ENCODE assay signal across 21 cellular contexts in genomic region chr7:107109955-107110354, GRCh38. TPM values are rescaled to one million over a fixed set of nuclear protein-coding genes. Genes with fewer than 3 reads are reported as not detected.
DNase-seq lines count a peak whose midpoint lies in the region; ATAC-seq, FAIRE-seq and TF ChIP-seq lines count a peak whose summit lies in the region.
"Had no signal": no experiment of that assay in that cellular context is flagged by ENCODE, and none has a peak within 500 bp of the region (broad histone marks: within the 10 kb centered on the region; RNA-seq: fewer than 3 reads in every experiment).

No MANE protein-coding gene starts in this region.

- no peak overlapping the region for H3K27ac Mint-ChIP-seq in effector memory CD8-positive, alpha-beta T cell
- H3K27ac Mint-ChIP-seq: B cell; CD4-positive, alpha-beta T cell; CD8-positive, alpha-beta T cell had no signal

- no peak overlapping the region for H3K4me3 Mint-ChIP-seq in effector memory CD8-positive, alpha-beta T cell
- H3K4me3 Mint-ChIP-seq: B cell; CD4-positive, alpha-beta T cell; CD8-positive, alpha-beta T cell had no signal

- H3K27me3 Mint-ChIP-seq in effector memory CD8-positive, alpha-beta T cell, result peaks cover 0 to 8% of the 10 kb centered on the region in 2 donors
- H3K27me3 Mint-ChIP-seq: B cell had no signal

- TF ChIP-seq POLR2A in K562 (conservative IDR thresholded peaks at IDR 0.05) (no peak), H1 (IDR thresholded peaks at IDR 0.05; ENCODE audit: control extremely low read depth in 1 of 2, low read depth in 2 of 2, low read length in 2 of 2) (no peak)

- no peak overlapping the region for H4K5ac ChIP-seq in H1 (ENCODE audit: insufficient read length, low read depth, low read length)

- TF ChIP-seq RAD21 in K562 (CRISPR knock-in tag; conservative IDR thresholded peaks at IDR 0.05 in 1 of 2, IDR thresholded peaks at IDR 0.05 in 1 of 2), result no peak
- TF ChIP-seq RAD21 in H1 (IDR thresholded peaks at IDR 0.05 in 1 of 2, conservative IDR thresholded peaks at IDR 0.05 in 1 of 2; ENCODE audit: low read depth in 2 of 2, low read length in 2 of 2), result no peak

- no peak overlapping the region for H3K18ac ChIP-seq in H1 (ENCODE audit: extremely low read depth, low read length)
- no peak overlapping the region for H3K18ac ChIP-seq in mesenchymal stem cell (ENCODE audit: low read depth in 1 of 2, low read length in 2 of 2)

- BruUV-seq in K562 (replicated peaks; lab: Mats Ljungman, UMichigan), result no TSS peak

- H3K27ac ChIP-seq in K562 (ENCODE audit: extremely low read depth, low read depth, low read length) (peak overlapping the region; percentile 63), H1 (ENCODE audit: low read depth, low read length) (no peak overlapping the region), mesenchymal stem cell (ENCODE audit: low read length, poor library complexity, severe bottlenecking) (no peak overlapping the region)
- H3K27ac ChIP-seq: BLaER1 treated with 17β-estradiol and CSF1 and Interleukin-3, amounts not matched to agents 10 nM and 100 nM; C4-2B had no signal

- H4K8ac ChIP-seq in H1 (ENCODE audit: extremely low read depth, insufficient read depth, low read length), result no peak overlapping the region
- no peak overlapping the region for H4K8ac ChIP-seq in mesenchymal stem cell (ENCODE audit: low read length)

- no peak overlapping the region for H3K4ac ChIP-seq in H1 (replicated peaks; ENCODE audit: insufficient read length, low read depth, low read length)
- no peak overlapping the region for H3K4ac ChIP-seq in mesenchymal stem cell (ENCODE audit: low read depth in 1 of 2, low read length in 2 of 2)

- H3K79me1 ChIP-seq in H1 (ENCODE audit: low read depth, low read length) (no peaks in the 10 kb centered on the region), mesenchymal stem cell (replicated peaks; ENCODE audit: low read length, poor library complexity, severe bottlenecking) (no peaks in the 10 kb centered on the region)

- no peak overlapping the region for H2BK5ac ChIP-seq in H1 (ENCODE audit: low read depth, low read length)
- H2BK5ac ChIP-seq in mesenchymal stem cell (ENCODE audit: low read depth, low read length, poor library complexity, severe bottlenecking), result no peak overlapping the region

- POLR2A ChIA-PET in K562 (lab: Yijun Ruan, JAX), result interaction anchor here (0.7 to 1.4 kb wide), 5 partner anchors 8 to 131 kb away, joined by 3 to 5 read pairs (median 3); no protein-coding TSS in a partner anchor
- POLR2A ChIA-PET in H1 (lab: Charles Lee; ENCODE audit: partially characterized antibody), result no interaction called here

- TF ChIP-seq EP300 in K562 (IDR thresholded peaks at IDR 0.05; ENCODE audit: low read length) (peak; percentile 39; the same call in 1 of the 2 replicates), H1 (IDR thresholded peaks at IDR 0.05; ENCODE audit: borderline replicate concordance in 1 of 2, low read depth in 2 of 2, low read length in 2 of 2) (no peak)

- no peak overlapping the region for H2BK20ac ChIP-seq in H1 (ENCODE audit: low read length)

- no peaks in the 10 kb centered on the region for H3K9me3 Mint-ChIP-seq in effector memory CD8-positive, alpha-beta T cell
- H3K9me3 Mint-ChIP-seq: CD4-positive, alpha-beta T cell; CD8-positive, alpha-beta T cell had no signal

- H2AK5ac ChIP-seq in H1 (ENCODE audit: low read depth, low read length) (0 out of 2 replicates have a peak overlapping the region, but pooled peaks have one; percentile 28), mesenchymal stem cell (ENCODE audit: low read length, severe bottlenecking) (no peak overlapping the region)

- intact Hi-C loops in K562 (cut with micrococcal nuclease), result no loop called here

- no peaks in the 10 kb centered on the region for H3K27me3 ChIP-seq in K562 (ENCODE audit: control insufficient read depth in 2 of 2, insufficient read depth in 2 of 2, low read length in 2 of 2)
- H3K27me3 ChIP-seq in H1 (replicated peaks in 1 of 4; ENCODE audit: control insufficient read depth in 3 of 4, extremely low read depth in 1 of 4, insufficient read depth in 3 of 4, low read length in 3 of 4), result no peaks in the 10 kb centered on the region
- no peaks in the 10 kb centered on the region for H3K27me3 ChIP-seq in mesenchymal stem cell (ENCODE audit: control insufficient read depth in 1 of 2, insufficient read depth in 1 of 2, low read length in 2 of 2)
- H3K27me3 ChIP-seq: BLaER1 treated with 17β-estradiol and CSF1 and Interleukin-3, amounts not matched to agents 10 nM and 100 nM had no signal

- H3K9me1 ChIP-seq in K562 (ENCODE audit: control insufficient read depth, insufficient read depth, low read length), result no peaks in the 10 kb centered on the region

- in situ Hi-C loops in K562 (cut with MboI), result no loop called here

- peaks cover 24% of the 10 kb centered on the region for H3K36me3 ChIP-seq in K562 (ENCODE audit: control insufficient read depth, insufficient read depth, low read length)
- H3K36me3 ChIP-seq in H1 (ENCODE audit: control insufficient read depth in 2 of 4, insufficient read depth in 4 of 4, low read length in 3 of 4), result no peaks in the 10 kb centered on the region
- no peaks in the 10 kb centered on the region for H3K36me3 ChIP-seq in mesenchymal stem cell (ENCODE audit: control insufficient read depth in 1 of 2, insufficient read depth in 2 of 2, low read depth in 1 of 2, low read length in 2 of 2)
- H3K36me3 ChIP-seq: BLaER1 treated with 17β-estradiol and CSF1 and Interleukin-3, amounts not matched to agents 10 nM and 100 nM had no signal

- H3K23ac ChIP-seq in H1 (ENCODE audit: insufficient read length) (no peak overlapping the region), mesenchymal stem cell (ENCODE audit: low read length in 2 of 2) (no peak overlapping the region)

- FAIRE-seq in K562 (lab: Jason Lieb, UNC) (peak; percentile 85), H1 (lab: Jason Lieb, UNC) (no peak)
- FAIRE-seq: A204.1, D721Med, G401.6, GM12891 had no signal

- H3K14ac ChIP-seq in H1 (ENCODE audit: insufficient read length) (no peak overlapping the region), mesenchymal stem cell (ENCODE audit: low read length in 2 of 2) (no peak overlapping the region)

- peaks cover 97% of the 10 kb centered on the region for H3K79me2 ChIP-seq in K562 (ENCODE audit: control insufficient read depth, insufficient read depth, low read length)
- 0 out of 4 replicates have a peak, but pooled peaks cover 0 to 2% of the 10 kb centered on the region in 2 experiments for H3K79me2 ChIP-seq in H1 (ENCODE audit: control insufficient read depth in 1 of 2, insufficient read depth in 2 of 2, low read length in 2 of 2)

- no peak overlapping the region for H4K91ac ChIP-seq in H1 (replicated peaks; ENCODE audit: insufficient read length, low read length)
- H4K91ac ChIP-seq in mesenchymal stem cell (ENCODE audit: low read length), result no peak overlapping the region

- peak; percentile 86 for ATAC-seq in K562
- ATAC-seq in GM18868 (IDR thresholded peaks at IDR 0.05; ENCODE audit: unreplicated experiment), result no peak
- ATAC-seq in effector memory CD8-positive, alpha-beta T cell (replicated peaks), result no peak
- ATAC-seq: CD8-positive, alpha-beta T cell had no signal

- H2BK15ac ChIP-seq in H1 (ENCODE audit: low read length) (no peak overlapping the region), mesenchymal stem cell (ENCODE audit: low read depth, poor library complexity, severe bottlenecking) (peak overlapping the region; percentile 65)

- CTCF ChIA-PET in K562 (lab: Yijun Ruan, JAX; ENCODE audit: low intra/inter-chr PET ratio), result no interaction called here
- CTCF ChIA-PET in H1 (lab: Charles Lee; ENCODE audit: partially characterized antibody), result interaction anchor here (1.2 kb wide), 1 partner anchor 9 kb away, joined by 4 read pairs; no protein-coding TSS in a partner anchor

- H3K56ac ChIP-seq in H1 (replicated peaks; ENCODE audit: insufficient read length, low read depth, low read length), result no peak overlapping the region

- DNase-seq in K562 (ENCODE audit: extremely low read depth in 1 of 4, low spot score in 3 of 4), result peak in 2 of 4 experiments; percentile 78 to 89
- no peak for DNase-seq in H1 (ENCODE audit: low read depth in 1 of 2, low spot score in 2 of 2)
- DNase-seq in mesenchymal stem cell, result no peak
- DNase-seq in activated CD8-positive, alpha-beta memory T cell treated with anti-CD3 and anti-CD28 coated beads for 24 hours, result no peak
- no peak for DNase-seq in effector memory CD8-positive, alpha-beta T cell
- DNase-seq: 8988T; AML-193; Caco-2; Calu3; CD4-positive, alpha-beta T cell; CD8-positive, alpha-beta T cell; DMS79 treated with DMSO at 0.1 percent for 48 hours; GF-D8 had no signal

- no peaks in the 10 kb centered on the region for H3K23me2 ChIP-seq in H1 (ENCODE audit: low read depth, low read length)

- H3K4me3 ChIP-seq in K562 (no peak overlapping the region), H1 (ENCODE audit: extremely low read depth in 1 of 4, insufficient read depth in 2 of 4, low read depth in 3 of 4, low read length in 4 of 4) (no peak overlapping the region), mesenchymal stem cell (ENCODE audit: insufficient read depth in 1 of 2, low read depth in 1 of 2, low read length in 2 of 2) (no peak overlapping the region)
- H3K4me3 ChIP-seq: BLaER1 treated with 17β-estradiol and CSF1 and Interleukin-3, amounts not matched to agents 10 nM and 100 nM had no signal

- H4K20me1 ChIP-seq in K562 (replicated peaks; ENCODE audit: control insufficient read depth, insufficient read depth, low read length) (no peaks in the 10 kb centered on the region), H1 (replicated peaks in 1 of 2; ENCODE audit: control insufficient read depth in 1 of 2, insufficient read depth in 2 of 2, low read length in 2 of 2) (peaks cover 0 to 2% of the 10 kb centered on the region in 2 experiments)
- H4K20me1 ChIP-seq: BLaER1 treated with 17β-estradiol and CSF1 and Interleukin-3, amounts not matched to agents 10 nM and 100 nM had no signal

- H2BK120ac ChIP-seq in H1 (replicated peaks; ENCODE audit: low read depth, low read length) (no peak overlapping the region), mesenchymal stem cell (ENCODE audit: low read depth, low read length) (no peak overlapping the region)

- H3K4me2 ChIP-seq in K562 (ENCODE audit: insufficient read depth, low read length), result peak overlapping the region; percentile 38
- no peak overlapping the region for H3K4me2 ChIP-seq in H1 (ENCODE audit: insufficient read depth in 1 of 2, low read depth in 2 of 2, low read length in 2 of 2)
- H3K4me2 ChIP-seq in mesenchymal stem cell (ENCODE audit: low read length, poor library complexity, severe bottlenecking), result no peak overlapping the region
- H3K4me2 ChIP-seq: BLaER1 treated with 17β-estradiol and CSF1 and Interleukin-3, amounts not matched to agents 10 nM and 100 nM had no signal

- peaks cover 5% of the 10 kb centered on the region for H3K36me3 Mint-ChIP-seq in effector memory CD8-positive, alpha-beta T cell (ENCODE audit: insufficient read depth)
- H3K36me3 Mint-ChIP-seq: CD8-positive, alpha-beta T cell had no signal

- no peaks in the 10 kb centered on the region for H3K9me3 ChIP-seq in K562 (replicated peaks; ENCODE audit: control insufficient read depth, insufficient read depth, low read depth, low read length)
- no peaks in the 10 kb centered on the region for H3K9me3 ChIP-seq in H1 (ENCODE audit: insufficient read depth in 2 of 2, low read depth in 1 of 2, low read length in 1 of 2)
- no peaks in the 10 kb centered on the region for H3K9me3 ChIP-seq in mesenchymal stem cell (ENCODE audit: control insufficient read depth, low read length)
- H3K9me3 ChIP-seq: BLaER1 treated with 17β-estradiol and CSF1 and Interleukin-3, amounts not matched to agents 10 nM and 100 nM; Caco-2 had no signal

- H2AFZ ChIP-seq in K562 (ENCODE audit: low read depth, low read length) (peak overlapping the region; percentile 53), H1 (ENCODE audit: low read length) (no peak overlapping the region), mesenchymal stem cell (ENCODE audit: low read depth, low read length) (no peak overlapping the region)

- H2BK12ac ChIP-seq in H1 (ENCODE audit: low read depth, low read length), result no peak overlapping the region
- H2BK12ac ChIP-seq in mesenchymal stem cell (ENCODE audit: low read length in 2 of 2), result no peak overlapping the region

- H3K4me1 ChIP-seq in K562 (replicated peaks in 1 of 2; ENCODE audit: control insufficient read depth in 2 of 2, insufficient read depth in 2 of 2, low read length in 2 of 2), result peaks cover 14 to 51% of the 10 kb centered on the region in 2 experiments
- H3K4me1 ChIP-seq in H1 (replicated peaks in 1 of 4; ENCODE audit: control insufficient read depth in 3 of 4, insufficient read depth in 4 of 4, low read length in 3 of 4), result no peaks in the 10 kb centered on the region; a peak in 1 of 7 replicates
- no peaks in the 10 kb centered on the region for H3K4me1 ChIP-seq in mesenchymal stem cell (ENCODE audit: control insufficient read depth, insufficient read depth, low read depth, low read length)
- H3K4me1 ChIP-seq: BLaER1 treated with 17β-estradiol and CSF1 and Interleukin-3, amounts not matched to agents 10 nM and 100 nM; Caco-2 had no signal

- no peaks in the 10 kb centered on the region for H3K4me1 Mint-ChIP-seq in effector memory CD8-positive, alpha-beta T cell (ENCODE audit: low read depth in 2 of 2)
- H3K4me1 Mint-ChIP-seq: B cell had no signal

- WGBS in K562 (ENCODE audit: insufficient coverage, low coverage, missing lambda C conversion rate), result 54% methylated on average over 4 of the region's 4 CpGs
- WGBS in H1 (ENCODE audit: extremely low coverage in 1 of 2, insufficient coverage in 1 of 2, insufficient read length in 1 of 2, insufficient replicate concordance in 2 of 2, low coverage in 1 of 2, low lambda C conversion rate in 2 of 2, missing lambda C conversion rate in 1 of 2), 2 experiments, result 92% methylated on average over 4 of the region's 4 CpGs; no CpG with 5 or more reads in 1 of the 2 experiments
- 96% methylated on average over 3 of the region's 4 CpGs for WGBS in mesenchymal stem cell

- no peak; a peak in 1 of 6 replicates for TF ChIP-seq CTCF in K562 (IDR thresholded peaks at IDR 0.05 in 2 of 3, conservative IDR thresholded peaks at IDR 0.05 in 1 of 3; ENCODE audit: insufficient read depth in 2 of 3, low read depth in 1 of 3, low read length in 3 of 3)
- no peak for TF ChIP-seq CTCF in H1 (IDR thresholded peaks at IDR 0.05; ENCODE audit: control extremely low read depth in 1 of 3, insufficient read depth in 1 of 3, low read depth in 1 of 3, low read length in 3 of 3)

- peak overlapping the region in 1 of 2 experiments; percentile 29; a peak in 3 of 4 replicates for H3K9ac ChIP-seq in K562 (ENCODE audit: insufficient read depth in 1 of 2, low read depth in 2 of 2, low read length in 2 of 2)
- H3K9ac ChIP-seq in H1 (replicated peaks in 1 of 4; ENCODE audit: extremely low read depth in 1 of 4, low read depth in 3 of 4, low read length in 3 of 4), result no peak overlapping the region
- no peak overlapping the region for H3K9ac ChIP-seq in mesenchymal stem cell (ENCODE audit: low read length)
- H3K9ac ChIP-seq: BLaER1 treated with 17β-estradiol and CSF1 and Interleukin-3, amounts not matched to agents 10 nM and 100 nM had no signal

RNA-seq across cellular contexts. Expression of gene HBP1, which starts 58.8 kb away (rescaled TPM):
- total RNA-seq in K562 (2011; cell fraction: chromatin; rRNA removed; ENCODE audit: low replicate concordance), result 92.0 and 187 TPM in 2 replicates
- 33.9 and 45.5 TPM in 2 replicates for total RNA-seq in K562 (2011; cell fraction: nucleolus; rRNA removed)
- total RNA-seq in K562 (2011; cell fraction: nucleoplasm; rRNA removed), result 81.3 and 111 TPM in 2 replicates
- total RNA-seq in K562 (2014; rRNA removed), result 21.2 and 22.6 TPM in 2 replicates
- total RNA-seq in K562 (2014; rRNA removed; fragmentation: Illumina TruSeq; extraction: Trizol), result 31.5 and 41.4 TPM in 2 replicates
- total RNA-seq in K562 (2015; rRNA removed; fragmentation: Illumina TruSeq; extraction: Trizol), result 16.2 and 18.7 TPM in 2 replicates
- total RNA-seq in K562 (2021), result 22.9 and 27.0 TPM in 2 replicates
- 43.4 and 59.9 TPM in 2 replicates for polyA plus RNA-seq in K562 (2011; rRNA removed)
- polyA plus RNA-seq in K562 (2011; cell fraction: cytosol; rRNA removed), result 17.5 and 26.0 TPM in 2 replicates
- polyA plus RNA-seq in K562 (2011; cell fraction: nucleus; rRNA removed), result 35.1 and 41.0 TPM in 2 replicates
- polyA plus RNA-seq in K562 (2012), result 35.6 and 44.8 TPM in 2 replicates
- 24.1 and 30.7 TPM in 2 replicates for polyA plus RNA-seq in K562 (2014; fragmentation: Illumina TruSeq; extraction: Trizol)
- polyA plus RNA-seq in K562 (2014; fragmentation: Nextera tagmentation; extraction: Ambion mirVana), result 10 to 100 TPM; 37.9 to 44.9 TPM
- 16.5 and 20.3 TPM in 2 replicates for polyA plus RNA-seq in K562 (2014; rRNA removed)
- polyA minus RNA-seq in K562 (2011; rRNA and poly(A)+ RNA removed), result 90.1 and 96.8 TPM in 2 replicates
- polyA minus RNA-seq in K562 (2011; cell fraction: cytosol; rRNA and poly(A)+ RNA removed), result 16.4 and 22.4 TPM in 2 replicates
- 35.4 and 48.2 TPM in 2 replicates for polyA minus RNA-seq in K562 (2011; cell fraction: nucleus; rRNA and poly(A)+ RNA removed)
- total RNA-seq in H1 (2021; fragmentation: NEBNext Ultra II Directional; extraction: Animal tissue kit (Norgen Biotek cat#: 25700)), result 29.2 and 37.3 TPM in 2 replicates
- 17.2 and 28.9 TPM in 2 replicates for polyA plus RNA-seq in H1 (2011; rRNA removed)
- polyA plus RNA-seq in H1 (2011; cell fraction: cytosol; rRNA removed), result 29.0 TPM
- 16.9 TPM for polyA plus RNA-seq in H1 (2011; cell fraction: nucleus; rRNA removed)
- polyA plus RNA-seq in H1 (2012, experiment 1 of 2), result 24.9 to 48.4 TPM (median 29.2 TPM) in 4 replicates
- 2.2 TPM for polyA plus RNA-seq in H1 (2012, experiment 2 of 2)
- polyA plus RNA-seq in H1 (2013, experiment 1 of 2), result 14.2 TPM
- 13.9 TPM for polyA plus RNA-seq in H1 (2013, experiment 2 of 2)
- polyA minus RNA-seq in H1 (2011; rRNA and poly(A)+ RNA removed), result 51.0 and 92.4 TPM in 2 replicates
- polyA minus RNA-seq in H1 (2011; cell fraction: cytosol; rRNA and poly(A)+ RNA removed), result 16.5 TPM
- polyA minus RNA-seq in H1 (2011; cell fraction: nucleus; rRNA and poly(A)+ RNA removed), result 35.2 TPM
- polyA plus RNA-seq in mesenchymal stem cell (2013, experiment 1 of 2), result 39.5 TPM
- polyA plus RNA-seq in mesenchymal stem cell (2013, experiment 2 of 2), result 40.4 TPM

Comparison
In these comparisons a context has a peak if more than half of its experiments do, and no peak if none do; other contexts are left out.
1. Of the 49 proteins assayed by ChIP-seq in both K562 and H1: peak only in K562: CBX5, E2F6, EP300, JUND, MAX, POLR2AphosphoS5 and 1 more; only in H1: none; in both: none; in neither: 39; mixed calls (peak in some experiments, not most) for 3.